8 cellular contexts compared by ENCODE assay signal in genomic region chr19:47447470-47448359, GRCh38. TPM values are rescaled to one million over a fixed set of nuclear protein-coding genes. Genes with fewer than 3 reads are reported as not detected.
A peak's percentile ranks its signal among the peaks of the same experiment; 100 is the strongest.
DNase-seq lines count a peak whose midpoint lies in the region; ATAC-seq and TF ChIP-seq lines count a peak whose summit lies in the region.

No MANE protein-coding gene starts in this region.

- H3K4me1 ChIP-seq in iPS-15b (ENCODE audit: control insufficient read depth, insufficient read depth, low read length): peaks cover 9% of the 10 kb centered on the region

- no peak overlapping the region for H3K9ac ChIP-seq in iPS-15b (ENCODE audit: low read depth, low read length)

- DNase-seq in DMS53 (lab: John Stamatoyannopoulos, UW) (peak; percentile 67), DMS53 treated with DMSO at 0.1 percent for 48 hours (lab: John Stamatoyannopoulos, UW; ENCODE audit: unreplicated experiment) (no peak), anterior cingulate cortex (lab: John Stamatoyannopoulos, UW) (peak in 46 of 58 donors; percentile 6 to 78 (median 50)), GOT3 (lab: John Stamatoyannopoulos, UW) (no peak), G401 (ENCODE audit: low spot score) (no peak)
- peak; percentile 87 for DNase-seq in stimulated activated CD4-positive, alpha-beta T cell treated with anti-CD3 and anti-CD28 coated beads, Interleukin-1b, Interleukin-23, amount 100 ng/mL, for 48 hours

- in situ Hi-C loops in G401 (cut with HindIII; ENCODE audit: low sequenced_read_pairs): loop anchor here (5.0 kb wide), 1 partner anchor 50 kb away; no protein-coding TSS in a partner anchor

- H3K27me3 ChIP-seq in iPS-15b (ENCODE audit: control insufficient read depth, insufficient read depth, low read length): peaks cover 5% of the 10 kb centered on the region

- no peaks in the 10 kb centered on the region for H3K36me3 ChIP-seq in iPS-15b (ENCODE audit: control insufficient read depth, insufficient read depth, low read length)

- no peaks in the 10 kb centered on the region for H3K9me3 ChIP-seq in iPS-15b (ENCODE audit: control insufficient read depth, insufficient read depth, low read length)

- peak; percentile 81 for ATAC-seq in SK-N-SH treated with all-trans-retinoic acid at 6 μM for 48 hours

- H3K4me3 ChIP-seq in iPS-15b (ENCODE audit: low read depth, low read length): peak overlapping the region; percentile 77

TF ChIP-seq in SK-N-SH treated with all-trans-retinoic acid at 6 μM for 48 hours, 23 proteins besides CTCF, POLR2A, EP300 and RAD21:
- TF ChIP-seq SNAI2 (CRISPR knock-in tag; IDR thresholded peaks at IDR 0.05) (0 out of 2 replicates have a peak, but pooled peaks have one; percentile 17), ZFP30 (CRISPR knock-in tag; IDR thresholded peaks at IDR 0.05) (no peak)

RNA-seq across cellular contexts. Expression of gene SLC8A2, which starts 24.0 kb away (rescaled TPM):
- total RNA-seq in G401 (2014; rRNA removed; shearing (Covaris generic)): 3.5 and 3.8 TPM in 2 replicates

RNA-seq across cellular contexts. Expression of gene MEIS3, which starts 28.4 kb away (rescaled TPM):
- total RNA-seq in G401 (2014; rRNA removed; shearing (Covaris generic)): 114 and 148 TPM in 2 replicates

RNA-seq across cellular contexts. Expression of gene KPTN, which starts 36.3 kb away (rescaled TPM):
- total RNA-seq in G401 (2014; rRNA removed; shearing (Covaris generic)): 31.5 and 44.5 TPM in 2 replicates

Comparison
In these comparisons a context has a peak if more than half of its experiments do, and no peak if none do; other contexts are left out.
1. DNase-seq: peak in DMS53 (single experiment), anterior cingulate cortex (46 of 58) and stimulated activated CD4-positive, alpha-beta T cell treated with anti-CD3 and anti-CD28 coated beads, Interleukin-1b, Interleukin-23, amount 100 ng/mL, for 48 hours (single experiment); none in DMS53 treated with DMSO at 0.1 percent for 48 hours (single experiment), GOT3 (single experiment) and G401 (single experiment).